ENCODE assay signal across 8 cellular contexts in the genomic region with DNA sequence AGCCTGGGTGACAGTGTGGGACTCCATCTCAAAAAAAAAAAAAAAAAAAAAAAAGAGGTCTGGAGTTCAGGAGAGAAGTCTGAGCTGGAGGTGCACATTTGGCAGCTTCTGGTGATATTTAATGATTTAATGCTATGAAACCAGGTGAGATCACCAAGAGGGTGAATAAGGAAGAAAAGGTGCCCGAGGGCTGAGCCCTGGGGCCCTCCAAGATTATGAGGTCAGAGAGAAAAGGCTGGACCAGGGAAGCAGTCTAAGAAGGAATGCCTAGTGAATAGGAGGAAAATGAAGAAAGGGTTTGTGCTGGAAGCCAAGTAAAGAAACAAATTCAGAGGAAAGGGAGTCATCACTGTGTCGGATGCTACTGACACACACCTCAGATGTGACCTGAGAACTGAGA.
"Had no signal": no experiment of that assay in that cellular context is flagged by ENCODE, and none has a peak within 500 bp of the region (broad histone marks: within the 10 kb centered on the region; RNA-seq: fewer than 3 reads in every experiment).

No MANE protein-coding gene starts in this region.

- H3K27ac ChIP-seq: HL-60 had no signal

- H3K4me3 Mint-ChIP-seq: H9, HFFc6, IgD-negative memory B cell had no signal

- H3K27me3 Mint-ChIP-seq: IgD-negative memory B cell had no signal

- H3K27ac Mint-ChIP-seq: H9, HFFc6 had no signal

- DNase-seq: GOT3, H9, HCEC 1CT, HFFc6, KBM-7 had no signal

- ATAC-seq: HepG2 had no signal

- H3K9me3 Mint-ChIP-seq: H9, HFFc6, IgD-negative memory B cell had no signal
